Comparison of ENCODE assay signal across 1 cellular context in the genomic region with DNA sequence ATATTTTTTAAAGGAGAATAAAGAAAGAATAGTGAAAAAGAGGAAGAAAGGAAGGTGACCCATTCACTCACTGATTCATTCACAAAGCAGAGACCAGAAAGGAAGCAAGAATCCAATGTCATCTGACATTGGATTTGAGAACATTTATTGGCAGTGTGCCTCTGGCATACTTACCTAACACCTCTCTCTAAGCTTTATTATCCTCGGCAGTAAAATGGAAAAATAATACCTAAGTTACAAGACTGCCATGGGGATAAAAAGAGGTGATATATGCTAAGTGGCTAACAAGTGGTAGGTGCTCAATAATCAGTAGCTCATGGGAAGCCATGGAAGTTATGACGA.
TF ChIP-seq lines count a peak whose summit lies in the region.

No MANE protein-coding gene starts in this region.

TF ChIP-seq in GM23338, 12 proteins besides CTCF, POLR2A, EP300 and RAD21:
- TF ChIP-seq, protein P1, sequence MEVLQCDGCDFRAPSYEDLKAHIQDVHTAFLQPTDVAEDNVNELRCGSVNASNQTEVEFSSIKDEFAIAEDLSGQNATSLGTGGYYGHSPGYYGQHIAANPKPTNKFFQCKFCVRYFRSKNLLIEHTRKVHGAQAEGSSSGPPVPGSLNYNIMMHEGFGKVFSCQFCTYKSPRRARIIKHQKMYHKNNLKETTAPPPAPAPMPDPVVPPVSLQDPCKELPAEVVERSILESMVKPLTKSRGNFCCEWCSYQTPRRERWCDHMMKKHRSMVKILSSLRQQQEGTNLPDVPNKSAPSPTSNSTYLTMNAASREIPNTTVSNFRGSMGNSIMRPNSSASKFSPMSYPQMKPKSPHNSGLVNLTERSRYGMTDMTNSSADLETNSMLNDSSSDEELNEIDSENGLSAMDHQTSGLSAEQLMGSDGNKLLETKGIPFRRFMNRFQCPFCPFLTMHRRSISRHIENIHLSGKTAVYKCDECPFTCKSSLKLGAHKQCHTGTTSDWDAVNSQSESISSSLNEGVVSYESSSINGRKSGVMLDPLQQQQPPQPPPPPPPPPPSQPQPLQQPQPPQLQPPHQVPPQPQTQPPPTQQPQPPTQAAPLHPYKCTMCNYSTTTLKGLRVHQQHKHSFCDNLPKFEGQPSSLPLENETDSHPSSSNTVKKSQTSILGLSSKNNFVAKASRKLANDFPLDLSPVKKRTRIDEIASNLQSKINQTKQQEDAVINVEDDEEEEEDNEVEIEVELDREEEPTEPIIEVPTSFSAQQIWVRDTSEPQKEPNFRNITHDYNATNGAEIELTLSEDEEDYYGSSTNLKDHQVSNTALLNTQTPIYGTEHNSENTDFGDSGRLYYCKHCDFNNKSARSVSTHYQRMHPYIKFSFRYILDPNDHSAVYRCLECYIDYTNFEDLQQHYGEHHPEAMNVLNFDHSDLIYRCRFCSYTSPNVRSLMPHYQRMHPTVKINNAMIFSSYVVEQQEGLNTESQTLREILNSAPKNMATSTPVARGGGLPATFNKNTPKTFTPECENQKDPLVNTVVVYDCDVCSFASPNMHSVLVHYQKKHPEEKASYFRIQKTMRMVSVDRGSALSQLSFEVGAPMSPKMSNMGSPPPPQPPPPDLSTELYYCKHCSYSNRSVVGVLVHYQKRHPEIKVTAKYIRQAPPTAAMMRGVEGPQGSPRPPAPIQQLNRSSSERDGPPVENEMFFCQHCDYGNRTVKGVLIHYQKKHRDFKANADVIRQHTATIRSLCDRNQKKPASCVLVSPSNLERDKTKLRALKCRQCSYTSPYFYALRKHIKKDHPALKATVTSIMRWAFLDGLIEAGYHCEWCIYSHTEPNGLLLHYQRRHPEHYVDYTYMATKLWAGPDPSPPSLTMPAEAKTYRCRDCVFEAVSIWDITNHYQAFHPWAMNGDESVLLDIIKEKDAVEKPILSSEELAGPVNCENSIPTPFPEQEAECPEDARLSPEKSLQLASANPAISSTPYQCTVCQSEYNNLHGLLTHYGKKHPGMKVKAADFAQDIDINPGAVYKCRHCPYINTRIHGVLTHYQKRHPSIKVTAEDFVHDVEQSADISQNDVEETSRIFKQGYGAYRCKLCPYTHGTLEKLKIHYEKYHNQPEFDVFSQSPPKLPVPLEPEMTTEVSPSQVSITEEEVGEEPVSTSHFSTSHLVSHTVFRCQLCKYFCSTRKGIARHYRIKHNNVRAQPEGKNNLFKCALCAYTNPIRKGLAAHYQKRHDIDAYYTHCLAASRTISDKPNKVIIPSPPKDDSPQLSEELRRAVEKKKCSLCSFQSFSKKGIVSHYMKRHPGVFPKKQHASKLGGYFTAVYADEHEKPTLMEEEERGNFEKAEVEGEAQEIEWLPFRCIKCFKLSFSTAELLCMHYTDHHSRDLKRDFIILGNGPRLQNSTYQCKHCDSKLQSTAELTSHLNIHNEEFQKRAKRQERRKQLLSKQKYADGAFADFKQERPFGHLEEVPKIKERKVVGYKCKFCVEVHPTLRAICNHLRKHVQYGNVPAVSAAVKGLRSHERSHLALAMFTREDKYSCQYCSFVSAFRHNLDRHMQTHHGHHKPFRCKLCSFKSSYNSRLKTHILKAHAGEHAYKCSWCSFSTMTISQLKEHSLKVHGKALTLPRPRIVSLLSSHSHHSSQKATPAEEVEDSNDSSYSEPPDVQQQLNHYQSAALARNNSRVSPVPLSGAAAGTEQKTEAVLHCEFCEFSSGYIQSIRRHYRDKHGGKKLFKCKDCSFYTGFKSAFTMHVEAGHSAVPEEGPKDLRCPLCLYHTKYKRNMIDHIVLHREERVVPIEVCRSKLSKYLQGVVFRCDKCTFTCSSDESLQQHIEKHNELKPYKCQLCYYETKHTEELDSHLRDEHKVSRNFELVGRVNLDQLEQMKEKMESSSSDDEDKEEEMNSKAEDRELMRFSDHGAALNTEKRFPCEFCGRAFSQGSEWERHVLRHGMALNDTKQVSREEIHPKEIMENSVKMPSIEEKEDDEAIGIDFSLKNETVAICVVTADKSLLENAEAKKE (CRISPR knock-in tag; IDR thresholded peaks at IDR 0.05): no peak
- TF ChIP-seq ETS1 (IDR thresholded peaks at IDR 0.05) (no peak), EZH2phosphoT487 (IDR thresholded peaks at IDR 0.05; ENCODE audit: unreplicated experiment) (no peak), POLR2AphosphoS5 (IDR thresholded peaks at IDR 0.05; ENCODE audit: low read depth) (no peak), REST (IDR thresholded peaks at IDR 0.05; ENCODE audit: unreplicated experiment) (no peak), ZNF114 (CRISPR knock-in tag; IDR thresholded peaks at IDR 0.05) (no peak)
